In genomic region chr2:27376151-27376865, GRCh38 we compare ENCODE assay signal across 18 cellular contexts. TPM values are rescaled to one million over a fixed set of nuclear protein-coding genes. Genes with fewer than 3 reads are reported as not detected.
DNase-seq lines count a peak whose midpoint lies in the region; ATAC-seq and TF ChIP-seq lines count a peak whose summit lies in the region.
"Had no signal": no experiment of that assay in that cellular context is flagged by ENCODE, and none has a peak within 500 bp of the region (broad histone marks: within the 10 kb centered on the region; RNA-seq: fewer than 3 reads in every experiment).

No MANE protein-coding gene starts in this region.

- CTCF ChIA-PET in Calu3 (lab: Charles Lee): no interaction called here

- ATAC-seq in T-helper 17 cell (no peak), HG02759 (IDR thresholded peaks at IDR 0.05; ENCODE audit: unreplicated experiment) (no peak), HG02970 (IDR thresholded peaks at IDR 0.05; ENCODE audit: low FRiP score, unreplicated experiment) (no peak)
- ATAC-seq: CD8-positive, alpha-beta T cell had no signal

- TF ChIP-seq CTCF in Calu3 (IDR thresholded peaks at IDR 0.05; ENCODE audit: unreplicated experiment): no peak

- no peak overlapping the region for H3K23ac ChIP-seq in mesenchymal stem cell (ENCODE audit: low read length in 2 of 2)

- H3K27ac Mint-ChIP-seq in Calu3 (ENCODE audit: unreplicated experiment) (peak overlapping the region; percentile 58), T-helper 17 cell (peak overlapping the region; percentile 73)
- H3K27ac Mint-ChIP-seq: activated naive CD8-positive, alpha-beta T cell; CD8-positive, alpha-beta T cell had no signal

- peaks cover 25% of the 10 kb centered on the region for H3K4me1 ChIP-seq in mesenchymal stem cell (ENCODE audit: control insufficient read depth, insufficient read depth, low read depth, low read length)

- peaks cover 15% of the 10 kb centered on the region for H3K4me1 Mint-ChIP-seq in Calu3 (ENCODE audit: low read depth, unreplicated experiment)
- H3K4me1 Mint-ChIP-seq in T-helper 17 cell: peaks cover 34% of the 10 kb centered on the region

- intact Hi-C loops in Calu3 (cut with micrococcal nuclease; ENCODE audit: unreplicated experiment): no loop called here

- H3K14ac ChIP-seq in mesenchymal stem cell (ENCODE audit: low read length in 2 of 2): no peak overlapping the region

- H3K27me3 Mint-ChIP-seq in Calu3 (ENCODE audit: unreplicated experiment): no peaks in the 10 kb centered on the region
- no peaks in the 10 kb centered on the region for H3K27me3 Mint-ChIP-seq in T-helper 17 cell
- H3K27me3 Mint-ChIP-seq: activated CD4-positive, alpha-beta T cell treated with anti-CD3 and anti-CD28 coated beads, Interleukin-2, amount 10 ng/mL, durations not matched to agents 7 days and 5 days; activated naive CD8-positive, alpha-beta T cell had no signal

- H3K9me3 ChIP-seq in T-helper 17 cell (ENCODE audit: control insufficient read depth, low read length, poor library complexity, severe bottlenecking) (no peaks in the 10 kb centered on the region), mesenchymal stem cell (ENCODE audit: control insufficient read depth, low read length) (no peaks in the 10 kb centered on the region)
- H3K9me3 ChIP-seq: Peyer's patch had no signal

- no peak for DNase-seq in Calu3
- no peak for DNase-seq in T-helper 17 cell
- no peak for DNase-seq in mesenchymal stem cell
- DNase-seq in HPDE6-E6E7 (ENCODE audit: extremely low spot score): no peak
- DNase-seq: activated CD4-positive, alpha-beta T cell treated with anti-CD3 and anti-CD28 coated beads, Interleukin-2, amount 10 ng/mL, durations not matched to agents 7 days and 5 days; activated T-cell treated with anti-CD3 and anti-CD28 coated beads for 4 hours; CD8-positive, alpha-beta T cell; DMS79; GOT3; hippocampal formation; NCI-H187; NCI-H2227 treated with DMSO at 0.1 percent for 48 hours; Peyer's patch; SW 1271 had no signal

- H4K91ac ChIP-seq in mesenchymal stem cell (ENCODE audit: low read length): no peak overlapping the region

- no peak overlapping the region for H2BK120ac ChIP-seq in mesenchymal stem cell (ENCODE audit: low read depth, low read length)

- H3K18ac ChIP-seq in mesenchymal stem cell (ENCODE audit: low read depth in 1 of 2, low read length in 2 of 2): no peak overlapping the region

- no peak overlapping the region for H2BK12ac ChIP-seq in mesenchymal stem cell (ENCODE audit: low read length in 2 of 2)

- no peaks in the 10 kb centered on the region for H3K27me3 ChIP-seq in mesenchymal stem cell (ENCODE audit: control insufficient read depth in 1 of 2, insufficient read depth in 1 of 2, low read length in 2 of 2)
- H3K27me3 ChIP-seq: Peyer's patch had no signal

- H3K4me3 ChIP-seq in mesenchymal stem cell (ENCODE audit: insufficient read depth in 1 of 2, low read depth in 1 of 2, low read length in 2 of 2): no peak overlapping the region
- H3K4me3 ChIP-seq: lung, Peyer's patch had no signal

- H2AFZ ChIP-seq in mesenchymal stem cell (ENCODE audit: low read depth, low read length): no peak overlapping the region

- peaks cover 30% of the 10 kb centered on the region for H3K79me1 ChIP-seq in mesenchymal stem cell (replicated peaks; ENCODE audit: low read length, poor library complexity, severe bottlenecking)

- BruUV-seq in Calu3 (replicated peaks; lab: Mats Ljungman, UMichigan): TSS peak; percentile 1

- no peak overlapping the region for H3K4ac ChIP-seq in mesenchymal stem cell (ENCODE audit: low read depth in 1 of 2, low read length in 2 of 2)

- H4K8ac ChIP-seq in mesenchymal stem cell (ENCODE audit: low read length): peak overlapping the region; percentile 14

- H3K27ac ChIP-seq in mesenchymal stem cell (ENCODE audit: low read length, poor library complexity, severe bottlenecking): no peak overlapping the region
- H3K27ac ChIP-seq: Peyer's patch had no signal

- H3K4me3 Mint-ChIP-seq in Calu3 (ENCODE audit: low read depth, unreplicated experiment) (no peak overlapping the region), T-helper 17 cell (no peak overlapping the region)
- H3K4me3 Mint-ChIP-seq: activated CD4-positive, alpha-beta T cell treated with anti-CD3 and anti-CD28 coated beads, Interleukin-2, amount 10 ng/mL, durations not matched to agents 7 days and 5 days; activated naive CD8-positive, alpha-beta T cell; CD8-positive, alpha-beta T cell had no signal

- H3K36me3 ChIP-seq in mesenchymal stem cell (ENCODE audit: control insufficient read depth in 1 of 2, insufficient read depth in 2 of 2, low read depth in 1 of 2, low read length in 2 of 2): peaks cover 65 to 71% of the 10 kb centered on the region in 2 experiments

- no peak overlapping the region for H2BK5ac ChIP-seq in mesenchymal stem cell (ENCODE audit: low read depth, low read length, poor library complexity, severe bottlenecking)

- peaks cover 70% of the 10 kb centered on the region for H3K36me3 Mint-ChIP-seq in Calu3 (ENCODE audit: insufficient read depth, unreplicated experiment)
- H3K36me3 Mint-ChIP-seq in T-helper 17 cell (ENCODE audit: low read depth): peaks cover 4% of the 10 kb centered on the region

- 97% methylated on average over 16 of the region's 16 CpGs for WGBS in mesenchymal stem cell

- H2AK5ac ChIP-seq in mesenchymal stem cell (ENCODE audit: low read length, severe bottlenecking): no peak overlapping the region

- H3K9ac ChIP-seq in mesenchymal stem cell (ENCODE audit: low read length): peak overlapping the region; percentile 10

- H3K9me3 Mint-ChIP-seq in Calu3 (ENCODE audit: low read depth, unreplicated experiment): no peaks in the 10 kb centered on the region
- H3K9me3 Mint-ChIP-seq: activated CD4-positive, alpha-beta T cell treated with anti-CD3 and anti-CD28 coated beads, Interleukin-2, amount 10 ng/mL, durations not matched to agents 7 days and 5 days; CD8-positive, alpha-beta T cell had no signal

- no peak overlapping the region for H2BK15ac ChIP-seq in mesenchymal stem cell (ENCODE audit: low read depth, poor library complexity, severe bottlenecking)

- H3K4me2 ChIP-seq in mesenchymal stem cell (ENCODE audit: low read length, poor library complexity, severe bottlenecking): no peak overlapping the region

RNA-seq across cellular contexts. Expression of gene ZNF513, which starts 4.2 kb away (rescaled TPM):
- total RNA-seq in Calu3 (2022) (10.6 and 13.1 TPM in 2 replicates), T-helper 17 cell (10 to 100 TPM; 22.4 to 24.6 TPM)
- polyA plus RNA-seq in mesenchymal stem cell (2013, experiment 1 of 2): 16.6 TPM
- polyA plus RNA-seq in mesenchymal stem cell (2013, experiment 2 of 2): 15.9 TPM

RNA-seq across cellular contexts. Expression of gene SNX17, which starts 5.9 kb away (rescaled TPM):
- 85.3 and 96.9 TPM in 2 replicates for total RNA-seq in Calu3 (2022)
- total RNA-seq in T-helper 17 cell: 10 to 100 TPM; 75.7 to 80.3 TPM
- 50.9 TPM for polyA plus RNA-seq in mesenchymal stem cell (2013, experiment 1 of 2)
- polyA plus RNA-seq in mesenchymal stem cell (2013, experiment 2 of 2): 50.9 TPM

RNA-seq across cellular contexts. Expression of gene EIF2B4, which starts 6.2 kb away (rescaled TPM):
- total RNA-seq in Calu3 (2022) (42.0 and 43.7 TPM in 2 replicates), T-helper 17 cell (10 to 100 TPM; 29.8 to 33.2 TPM)
- polyA plus RNA-seq in mesenchymal stem cell (2013, experiment 1 of 2): 35.2 TPM
- 35.1 TPM for polyA plus RNA-seq in mesenchymal stem cell (2013, experiment 2 of 2)

RNA-seq across cellular contexts. Expression of gene GTF3C2, which starts 19.7 kb away (rescaled TPM):
- total RNA-seq in Calu3 (2022) (83.8 and 85.4 TPM in 2 replicates), T-helper 17 cell (10 to 100 TPM; 52.2 to 70.2 TPM)
- polyA plus RNA-seq in mesenchymal stem cell (2013, experiment 1 of 2): 28.3 TPM
- polyA plus RNA-seq in mesenchymal stem cell (2013, experiment 2 of 2): 27.3 TPM

RNA-seq across cellular contexts. Expression of gene PPM1G, which starts 33.1 kb away (rescaled TPM):
- total RNA-seq in Calu3 (2022) (118 and 121 TPM in 2 replicates), T-helper 17 cell (10 to 100 TPM; 43.6 to 50.2 TPM)
- 58.3 TPM for polyA plus RNA-seq in mesenchymal stem cell (2013, experiment 1 of 2)
- 57.0 TPM for polyA plus RNA-seq in mesenchymal stem cell (2013, experiment 2 of 2)
